Comparison of ENCODE assay signal across 6 cellular contexts in genomic region chr13:97185291-97185690, GRCh38.
"Had no signal": no experiment of that assay in that cellular context is flagged by ENCODE, and none has a peak within 500 bp of the region (broad histone marks: within the 10 kb centered on the region; RNA-seq: fewer than 3 reads in every experiment).

No MANE protein-coding gene starts in this region.

- H3K4me3 Mint-ChIP-seq: H9, HFFc6 had no signal

- H3K4me3 ChIP-seq: GM23248, K562 had no signal

- DNase-seq: GM23248, H9, HFFc6, IMR-90 had no signal

- H3K4me1 Mint-ChIP-seq: H9 had no signal

- H3K27ac Mint-ChIP-seq: H9, HFFc6 had no signal

- H3K9me3 Mint-ChIP-seq: H9, HFFc6 had no signal

- H2AFZ ChIP-seq: GM23248 had no signal

- H3K27ac ChIP-seq: GM23248 had no signal

- ATAC-seq: HCT116, K562 had no signal

- H3K9ac ChIP-seq: GM23248 had no signal
